ENCODE assay signal across 9 cellular contexts in genomic region chr1:28176492-28177470, GRCh38. TPM values are rescaled to one million over a fixed set of nuclear protein-coding genes. Genes with fewer than 3 reads are reported as not detected.
DNase-seq lines count a peak whose midpoint lies in the region; ATAC-seq, FAIRE-seq and TF ChIP-seq lines count a peak whose summit lies in the region.
"Had no signal": no experiment of that assay in that cellular context is flagged by ENCODE, and none has a peak within 500 bp of the region (broad histone marks: within the 10 kb centered on the region; RNA-seq: fewer than 3 reads in every experiment).

PTAFR (minus strand) TSS chr1:28176690; CDS start chr1:28151021, 25,669 bp downstream.

- no peak for TF ChIP-seq POLR2A in H1 (IDR thresholded peaks at IDR 0.05; ENCODE audit: control extremely low read depth in 1 of 2, low read depth in 2 of 2, low read length in 2 of 2)
- no peak for TF ChIP-seq POLR2A in prostate gland (IDR thresholded peaks at IDR 0.05)

- H3K36me3 ChIP-seq in Loucy (ENCODE audit: insufficient read depth, low read length): no peaks in the 10 kb centered on the region
- H3K36me3 ChIP-seq in H1 (ENCODE audit: control insufficient read depth in 2 of 4, insufficient read depth in 4 of 4, low read length in 3 of 4): no peaks in the 10 kb centered on the region
- no peaks in the 10 kb centered on the region for H3K36me3 ChIP-seq in prostate gland

- no peaks in the 10 kb centered on the region for H3K79me1 ChIP-seq in H1 (ENCODE audit: low read depth, low read length)

- DNase-seq in H1 (ENCODE audit: low read depth in 1 of 2, low spot score in 2 of 2): no peak
- no peak for DNase-seq in prostate gland (ENCODE audit: low spot score)
- DNase-seq in activated CD8-positive, alpha-beta memory T cell treated with anti-CD3 and anti-CD28 coated beads, Interleukin-2, amount 50 U/mL, for 4 hours: no peak
- DNase-seq: foreskin melanocyte had no signal

- no peak within 1 kb of the TSS for H2BK20ac ChIP-seq in H1 (ENCODE audit: low read length)

- no peak within 1 kb of the TSS for H3K23ac ChIP-seq in H1 (ENCODE audit: insufficient read length)

- H3F3A ChIP-seq in Loucy (ENCODE audit: low read depth): 0 out of 2 replicates have a peak, but pooled peaks cover 4% of the 10 kb centered on the region

- intact Hi-C loops in prostate gland (cut with DNase I): no loop called here

- CTCF ChIA-PET in H1 (lab: Charles Lee; ENCODE audit: partially characterized antibody): interaction anchor here (0.7 to 1.0 kb wide), 3 partner anchors 11 to 55 kb away, joined by 3 to 4 read pairs (median 3); no protein-coding TSS in a partner anchor

- FAIRE-seq in H1 (lab: Jason Lieb, UNC): no peak

- TF ChIP-seq CTCF in Loucy (conservative IDR thresholded peaks at IDR 0.05; ENCODE audit: low read length) (no peak), H1 (IDR thresholded peaks at IDR 0.05; ENCODE audit: control extremely low read depth in 1 of 3, insufficient read depth in 1 of 3, low read depth in 1 of 3, low read length in 3 of 3) (no peak), prostate gland (IDR thresholded peaks at IDR 0.05) (no peak)

- H3K4me3 ChIP-seq in Loucy (ENCODE audit: low read length, poor library complexity, severe bottlenecking) (no peak within 1 kb of the TSS), H1 (ENCODE audit: extremely low read depth in 1 of 4, insufficient read depth in 2 of 4, low read depth in 3 of 4, low read length in 4 of 4) (no peak within 1 kb of the TSS), skin epidermis (peak within 1 kb of the TSS in 5 of 7 experiments; percentile 3 to 26 (median 24)), prostate gland (no peak within 1 kb of the TSS)

- H3K4me1 ChIP-seq in Loucy (ENCODE audit: insufficient read depth, low read length, poor library complexity, severe bottlenecking) (peaks cover 35% of the 10 kb centered on the region), H1 (replicated peaks in 1 of 4; ENCODE audit: control insufficient read depth in 3 of 4, insufficient read depth in 4 of 4, low read length in 3 of 4) (peaks cover 0 to 3% (median 0%) of the 10 kb centered on the region in 4 experiments; a peak in 1 of 7 replicates), prostate gland (replicated peaks) (no peaks in the 10 kb centered on the region)

- H4K8ac ChIP-seq in H1 (ENCODE audit: extremely low read depth, insufficient read depth, low read length): peak within 1 kb of the TSS; percentile 39; the same call in 1 of the 2 replicates

- H3K27ac ChIP-seq in H1 (ENCODE audit: low read depth, low read length) (no peak within 1 kb of the TSS; the same call in 1 of the 2 replicates), skin epidermis (peak within 1 kb of the TSS in 15 of 21 experiments; percentile 3 to 82 (median 65)), prostate gland (no peak within 1 kb of the TSS)

- H3K14ac ChIP-seq in H1 (ENCODE audit: insufficient read length): no peak within 1 kb of the TSS

- H3K9me3 ChIP-seq in Loucy (ENCODE audit: insufficient read depth, low read depth, low read length) (no peaks in the 10 kb centered on the region), H1 (ENCODE audit: insufficient read depth in 2 of 2, low read depth in 1 of 2, low read length in 1 of 2) (no peaks in the 10 kb centered on the region), prostate gland (no peaks in the 10 kb centered on the region)

- H4K5ac ChIP-seq in H1 (ENCODE audit: insufficient read length, low read depth, low read length): no peak within 1 kb of the TSS

- H3K56ac ChIP-seq in H1 (replicated peaks; ENCODE audit: insufficient read length, low read depth, low read length): no peak within 1 kb of the TSS

- no peaks in the 10 kb centered on the region for H3K79me2 ChIP-seq in Loucy (ENCODE audit: insufficient read depth, low read length)
- no peaks in the 10 kb centered on the region for H3K79me2 ChIP-seq in H1 (ENCODE audit: control insufficient read depth in 1 of 2, insufficient read depth in 2 of 2, low read length in 2 of 2)

- H4K20me1 ChIP-seq in Loucy (ENCODE audit: insufficient read depth, low read length, poor library complexity, severe bottlenecking): no peaks in the 10 kb centered on the region
- no peaks in the 10 kb centered on the region for H4K20me1 ChIP-seq in H1 (replicated peaks in 1 of 2; ENCODE audit: control insufficient read depth in 1 of 2, insufficient read depth in 2 of 2, low read length in 2 of 2)

- H3K27me3 ChIP-seq in Loucy (ENCODE audit: insufficient read depth, low read length, poor library complexity, severe bottlenecking) (no peaks in the 10 kb centered on the region), H1 (replicated peaks in 1 of 4; ENCODE audit: control insufficient read depth in 3 of 4, extremely low read depth in 1 of 4, insufficient read depth in 3 of 4, low read length in 3 of 4) (no peaks in the 10 kb centered on the region), prostate gland (replicated peaks; ENCODE audit: insufficient read depth) (no peaks in the 10 kb centered on the region)

- H2BK15ac ChIP-seq in H1 (ENCODE audit: low read length): 0 out of 2 replicates have a peak within 1 kb of the TSS, but pooled peaks have one; percentile 46

- TF ChIP-seq EP300 in H1 (IDR thresholded peaks at IDR 0.05; ENCODE audit: borderline replicate concordance in 1 of 2, low read depth in 2 of 2, low read length in 2 of 2): peak in 1 of 2 experiments; percentile 28; a peak in 1 of 3 replicates

- H4K91ac ChIP-seq in H1 (replicated peaks; ENCODE audit: insufficient read length, low read length): no peak within 1 kb of the TSS

- no peak within 1 kb of the TSS for H2BK120ac ChIP-seq in H1 (replicated peaks; ENCODE audit: low read depth, low read length)

- H3K23me2 ChIP-seq in H1 (ENCODE audit: low read depth, low read length): no peaks in the 10 kb centered on the region

- H3K18ac ChIP-seq in H1 (ENCODE audit: extremely low read depth, low read length): no peak within 1 kb of the TSS; the same call in 1 of the 2 replicates

- H2AK5ac ChIP-seq in H1 (ENCODE audit: low read depth, low read length): no peak within 1 kb of the TSS

- no peak within 1 kb of the TSS for H2AFZ ChIP-seq in Loucy (ENCODE audit: low read length)
- peak within 1 kb of the TSS; percentile 54 for H2AFZ ChIP-seq in H1 (ENCODE audit: low read length)

- peak; percentile 53 for ATAC-seq in GM18909 (IDR thresholded peaks at IDR 0.05; ENCODE audit: poor library complexity, unreplicated experiment)
- ATAC-seq in GM21526 (IDR thresholded peaks at IDR 0.05; ENCODE audit: low FRiP score, unreplicated experiment): no peak
- ATAC-seq in HG02973 (IDR thresholded peaks at IDR 0.05; ENCODE audit: unreplicated experiment): no peak

- H3K4me2 ChIP-seq in Loucy (ENCODE audit: low read depth, low read length, poor library complexity, severe bottlenecking) (peak within 1 kb of the TSS; percentile 13), H1 (ENCODE audit: insufficient read depth in 1 of 2, low read depth in 2 of 2, low read length in 2 of 2) (no peak within 1 kb of the TSS)

- H3K9ac ChIP-seq in Loucy (ENCODE audit: low read depth, low read length, poor library complexity, severe bottlenecking) (no peak within 1 kb of the TSS), H1 (replicated peaks in 1 of 4; ENCODE audit: extremely low read depth in 1 of 4, low read depth in 3 of 4, low read length in 3 of 4) (no peak within 1 kb of the TSS; a peak in 1 of 7 replicates)

- no peaks in the 10 kb centered on the region for H3K9me2 ChIP-seq in Loucy (replicated peaks; ENCODE audit: low read depth, low read length)

- 0 out of 2 replicates have a peak within 1 kb of the TSS, but pooled peaks have one; percentile 17 for H2BK12ac ChIP-seq in H1 (ENCODE audit: low read depth, low read length)

- WGBS in H1 (ENCODE audit: extremely low coverage in 1 of 2, insufficient coverage in 1 of 2, insufficient read length in 1 of 2, insufficient replicate concordance in 2 of 2, low coverage in 1 of 2, low lambda C conversion rate in 2 of 2, missing lambda C conversion rate in 1 of 2), 2 experiments: 82% methylated on average over 18 of the region's 18 CpGs; no CpG with 5 or more reads in 1 of the 2 experiments
- 59% methylated on average over 18 of the region's 18 CpGs for WGBS in prostate gland

- POLR2A ChIA-PET in H1 (lab: Charles Lee; ENCODE audit: partially characterized antibody): interaction anchor here (1.0 to 1.3 kb wide), 2 partner anchors 15 to 17 kb away, joined by 4 to 5 read pairs; no protein-coding TSS in a partner anchor

- no peak for TF ChIP-seq RAD21 in H1 (IDR thresholded peaks at IDR 0.05 in 1 of 2, conservative IDR thresholded peaks at IDR 0.05 in 1 of 2; ENCODE audit: low read depth in 2 of 2, low read length in 2 of 2)

- no peak within 1 kb of the TSS for H3K4ac ChIP-seq in H1 (replicated peaks; ENCODE audit: insufficient read length, low read depth, low read length)

- H2BK5ac ChIP-seq in H1 (ENCODE audit: low read depth, low read length): 0 out of 2 replicates have a peak within 1 kb of the TSS, but pooled peaks have one; percentile 16

TF ChIP-seq in H1, 55 proteins besides CTCF, POLR2A, EP300 and RAD21:
- no peak for TF ChIP-seq CHD2 (IDR thresholded peaks at IDR 0.05; ENCODE audit: low read length)

RNA-seq across cellular contexts. Expression of gene PTAFR, which starts in this region (rescaled TPM):
- 1.2 TPM in 2 replicates for total RNA-seq in H1 (2021; fragmentation: NEBNext Ultra II Directional; extraction: Animal tissue kit (Norgen Biotek cat#: 25700))
- 3.4 and 4.9 TPM in 2 replicates for polyA plus RNA-seq in H1 (2011; rRNA removed)
- polyA plus RNA-seq in H1 (2011; cell fraction: cytosol; rRNA removed): 2.7 TPM
- polyA plus RNA-seq in H1 (2011; cell fraction: nucleus; rRNA removed): 1.2 TPM
- polyA plus RNA-seq in H1 (2012, experiment 1 of 2): 1.4 to 1.6 TPM (median 1.5 TPM) in 4 replicates
- polyA plus RNA-seq in H1 (2012, experiment 2 of 2): 1.3 TPM
- 1.8 TPM for polyA plus RNA-seq in H1 (2013, experiment 1 of 2)
- polyA plus RNA-seq in H1 (2013, experiment 2 of 2): 2.0 TPM
- 5.5 and 6.6 TPM in 2 replicates for polyA minus RNA-seq in H1 (2011; rRNA and poly(A)+ RNA removed)
- polyA minus RNA-seq in H1 (2011; cell fraction: cytosol; rRNA and poly(A)+ RNA removed): 0.73 TPM
- 1.4 TPM for polyA minus RNA-seq in H1 (2011; cell fraction: nucleus; rRNA and poly(A)+ RNA removed)
- 1 to 10 TPM; 2.3 to 2.5 TPM for total RNA-seq in prostate gland

Comparison
In these comparisons a context has a peak if more than half of its experiments do, and no peak if none do; other contexts are left out.
1. H3K4me3 ChIP-seq: peak in skin epidermis (5 of 7); none in Loucy (single experiment), H1 (0 of 4) and prostate gland (0 of 2).
2. H3K27ac ChIP-seq: peak in skin epidermis (15 of 21); none in H1 (single experiment) and prostate gland (0 of 2).